In the genomic region with DNA sequence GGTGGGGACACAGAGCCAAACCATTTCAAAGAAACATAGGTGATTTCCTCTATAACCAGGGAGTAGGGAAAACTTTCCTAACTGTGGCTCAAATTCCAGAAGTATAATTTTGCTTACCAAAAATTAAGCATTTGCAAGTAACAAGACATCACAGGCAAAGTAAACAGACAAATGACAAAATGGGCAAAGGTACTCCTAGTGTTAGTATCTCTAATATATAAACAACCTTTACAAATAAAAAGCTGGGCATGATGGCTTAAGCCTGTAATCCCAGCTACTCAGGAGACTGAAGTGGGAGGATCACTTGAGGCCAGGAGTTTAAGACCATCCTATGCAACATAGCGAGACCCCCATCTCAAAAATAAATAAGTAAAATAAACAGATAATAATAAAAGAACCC, we compare ENCODE assay signal across 27 cellular contexts.
"Had no signal": no experiment of that assay in that cellular context is flagged by ENCODE, and none has a peak within 500 bp of the region (broad histone marks: within the 10 kb centered on the region; RNA-seq: fewer than 3 reads in every experiment).

No MANE protein-coding gene starts in this region.

- H3K36me3 ChIP-seq: colonic mucosa, esophagus muscularis mucosa, esophagus squamous epithelium, gastrocnemius medialis, gastroesophageal sphincter, heart left ventricle, heart right ventricle had no signal

- DNase-seq: colonic mucosa; cortex of kidney; dermis blood vessel endothelial cell; dorsolateral prefrontal cortex; effector CD4-positive, alpha-beta T cell; effector CD8-positive, alpha-beta T cell; effector memory CD4-positive, alpha-beta T cell; effector memory CD8-positive, alpha-beta T cell; endodermal cell; esophagus squamous epithelium; foreskin fibroblast; foreskin keratinocyte; foreskin melanocyte; gastrocnemius medialis; glutamatergic neuron; head of caudate nucleus; heart left ventricle; heart right ventricle had no signal

- H3K27ac ChIP-seq: colonic mucosa, coronary artery, dorsolateral prefrontal cortex, epithelial cell of prostate, esophagus muscularis mucosa, esophagus squamous epithelium, foreskin keratinocyte, gastrocnemius medialis, gastroesophageal sphincter, heart left ventricle, heart right ventricle had no signal

- H3K4me1 ChIP-seq: colonic mucosa, foreskin keratinocyte, gastrocnemius medialis had no signal

- H3K27me3 ChIP-seq: colonic mucosa, dorsolateral prefrontal cortex, esophagus muscularis mucosa, esophagus squamous epithelium, foreskin keratinocyte, gastrocnemius medialis, gastroesophageal sphincter, heart left ventricle, heart right ventricle had no signal

- ATAC-seq: effector memory CD8-positive, alpha-beta T cell; esophagus mucosa; foreskin keratinocyte; gastrocnemius medialis; gastroesophageal sphincter; heart left ventricle; heart right ventricle had no signal

- H3K4me3 ChIP-seq: colonic mucosa, coronary artery, dorsolateral prefrontal cortex, esophagus muscularis mucosa, esophagus squamous epithelium, gastrocnemius medialis, gastroesophageal sphincter, heart left ventricle, heart right ventricle had no signal

- H3K9me3 ChIP-seq: colonic mucosa, gastrocnemius medialis, gastroesophageal sphincter had no signal

- FAIRE-seq: colon, endometrium, endothelial cell of umbilical vein, frontal cortex had no signal
